Comparison of ENCODE assay signal across 1 cellular context in the genomic region with DNA sequence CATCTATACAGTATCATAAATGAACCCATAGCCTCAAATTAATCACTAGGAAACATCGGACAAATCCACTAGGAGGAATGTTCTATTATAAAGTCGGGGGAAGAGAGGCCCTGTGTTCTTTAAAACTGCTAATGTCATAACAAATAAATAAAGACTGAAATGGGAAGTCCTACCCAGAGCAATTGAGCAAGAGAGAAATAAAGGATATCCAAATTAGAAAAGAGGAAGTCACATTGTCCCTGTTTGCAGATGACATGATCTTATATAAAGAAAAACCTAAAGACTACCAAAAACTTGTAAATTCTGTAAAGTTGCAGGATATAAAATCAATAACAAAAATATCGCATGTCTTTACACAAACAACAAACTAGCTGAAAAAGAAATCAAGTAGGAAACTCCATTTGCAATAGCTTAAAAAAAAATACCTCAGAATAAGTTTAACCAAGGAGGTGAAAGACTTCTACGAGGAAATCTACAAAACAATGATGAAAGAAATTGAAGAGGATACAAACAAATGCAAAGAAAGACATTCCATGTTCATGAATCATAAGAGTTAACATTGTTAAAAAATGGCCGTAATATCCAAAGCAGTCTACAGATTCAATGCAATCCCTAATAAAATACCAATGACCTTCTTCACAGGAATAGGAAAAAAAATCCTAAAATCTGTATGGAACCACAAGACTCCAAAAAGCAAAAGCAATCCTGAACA.
TF ChIP-seq lines count a peak whose summit lies in the region.

No MANE protein-coding gene starts in this region.

TF ChIP-seq in WTC11, 78 proteins besides CTCF, POLR2A, EP300 and RAD21 (continued from another document):
- TF ChIP-seq, protein P1, sequence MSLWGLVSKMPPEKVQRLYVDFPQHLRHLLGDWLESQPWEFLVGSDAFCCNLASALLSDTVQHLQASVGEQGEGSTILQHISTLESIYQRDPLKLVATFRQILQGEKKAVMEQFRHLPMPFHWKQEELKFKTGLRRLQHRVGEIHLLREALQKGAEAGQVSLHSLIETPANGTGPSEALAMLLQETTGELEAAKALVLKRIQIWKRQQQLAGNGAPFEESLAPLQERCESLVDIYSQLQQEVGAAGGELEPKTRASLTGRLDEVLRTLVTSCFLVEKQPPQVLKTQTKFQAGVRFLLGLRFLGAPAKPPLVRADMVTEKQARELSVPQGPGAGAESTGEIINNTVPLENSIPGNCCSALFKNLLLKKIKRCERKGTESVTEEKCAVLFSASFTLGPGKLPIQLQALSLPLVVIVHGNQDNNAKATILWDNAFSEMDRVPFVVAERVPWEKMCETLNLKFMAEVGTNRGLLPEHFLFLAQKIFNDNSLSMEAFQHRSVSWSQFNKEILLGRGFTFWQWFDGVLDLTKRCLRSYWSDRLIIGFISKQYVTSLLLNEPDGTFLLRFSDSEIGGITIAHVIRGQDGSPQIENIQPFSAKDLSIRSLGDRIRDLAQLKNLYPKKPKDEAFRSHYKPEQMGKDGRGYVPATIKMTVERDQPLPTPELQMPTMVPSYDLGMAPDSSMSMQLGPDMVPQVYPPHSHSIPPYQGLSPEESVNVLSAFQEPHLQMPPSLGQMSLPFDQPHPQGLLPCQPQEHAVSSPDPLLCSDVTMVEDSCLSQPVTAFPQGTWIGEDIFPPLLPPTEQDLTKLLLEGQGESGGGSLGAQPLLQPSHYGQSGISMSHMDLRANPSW (CRISPR knock-in tag; conservative IDR thresholded peaks at IDR 0.05; ENCODE audit: low read depth), result no peak
- TF ChIP-seq ZNF232 (CRISPR knock-in tag; IDR thresholded peaks at IDR 0.05) (no peak), ZNF317 (CRISPR knock-in tag; IDR thresholded peaks at IDR 0.05; ENCODE audit: borderline replicate concordance, low read depth) (no peak), CBFB (CRISPR knock-in tag; IDR thresholded peaks at IDR 0.05; ENCODE audit: low read depth) (no peak), CREB1 (CRISPR knock-in tag; IDR thresholded peaks at IDR 0.05) (no peak), TEAD1 (CRISPR knock-in tag; IDR thresholded peaks at IDR 0.05) (no peak)
- TF ChIP-seq, protein P2, sequence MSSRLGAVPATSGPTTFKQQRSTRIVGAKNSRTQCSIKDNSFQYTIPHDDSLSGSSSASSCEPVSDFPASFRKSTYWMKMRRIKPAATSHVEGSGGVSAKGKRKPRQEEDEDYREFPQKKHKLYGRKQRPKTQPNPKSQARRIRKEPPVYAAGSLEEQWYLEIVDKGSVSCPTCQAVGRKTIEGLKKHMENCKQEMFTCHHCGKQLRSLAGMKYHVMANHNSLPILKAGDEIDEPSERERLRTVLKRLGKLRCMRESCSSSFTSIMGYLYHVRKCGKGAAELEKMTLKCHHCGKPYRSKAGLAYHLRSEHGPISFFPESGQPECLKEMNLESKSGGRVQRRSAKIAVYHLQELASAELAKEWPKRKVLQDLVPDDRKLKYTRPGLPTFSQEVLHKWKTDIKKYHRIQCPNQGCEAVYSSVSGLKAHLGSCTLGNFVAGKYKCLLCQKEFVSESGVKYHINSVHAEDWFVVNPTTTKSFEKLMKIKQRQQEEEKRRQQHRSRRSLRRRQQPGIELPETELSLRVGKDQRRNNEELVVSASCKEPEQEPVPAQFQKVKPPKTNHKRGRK (CRISPR knock-in tag; IDR thresholded peaks at IDR 0.05; ENCODE audit: borderline replicate concordance), result no peak
- TF ChIP-seq, protein P3, sequence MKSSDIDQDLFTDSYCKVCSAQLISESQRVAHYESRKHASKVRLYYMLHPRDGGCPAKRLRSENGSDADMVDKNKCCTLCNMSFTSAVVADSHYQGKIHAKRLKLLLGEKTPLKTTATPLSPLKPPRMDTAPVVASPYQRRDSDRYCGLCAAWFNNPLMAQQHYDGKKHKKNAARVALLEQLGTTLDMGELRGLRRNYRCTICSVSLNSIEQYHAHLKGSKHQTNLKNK (CRISPR knock-in tag; IDR thresholded peaks at IDR 0.05), result no peak
- TF ChIP-seq, protein P4, sequence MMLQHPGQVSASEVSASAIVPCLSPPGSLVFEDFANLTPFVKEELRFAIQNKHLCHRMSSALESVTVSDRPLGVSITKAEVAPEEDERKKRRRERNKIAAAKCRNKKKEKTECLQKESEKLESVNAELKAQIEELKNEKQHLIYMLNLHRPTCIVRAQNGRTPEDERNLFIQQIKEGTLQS (CRISPR knock-in tag; conservative IDR thresholded peaks at IDR 0.05), result no peak
